Comparison of ENCODE assay signal across 40 cellular contexts in genomic region chr9:16771352-16771751, GRCh38.
"Had no signal": no experiment of that assay in that cellular context is flagged by ENCODE, and none has a peak within 500 bp of the region (broad histone marks: within the 10 kb centered on the region; RNA-seq: fewer than 3 reads in every experiment).

No MANE protein-coding gene starts in this region.

- H3K27me3 Mint-ChIP-seq: activated B cell treated with CpG ODN at 0.5 μM for 24 hours; activated CD4-positive, alpha-beta memory T cell treated with anti-CD3 and anti-CD28 coated beads for 36 hours; activated CD8-positive, alpha-beta memory T cell treated with anti-CD3 and anti-CD28 coated beads, Interleukin-2, amount 10 ng/mL, durations not matched to agents 7 days and 5 days; activated naive CD8-positive, alpha-beta T cell treated with anti-CD3 and anti-CD28 coated beads for 36 hours; activated T-helper 17 cell treated with anti-CD3 and anti-CD28 coated beads, Interleukin-2, amount 50 U/mL, for 72 hours had no signal

- H3K4me3 ChIP-seq: ascending aorta, body of pancreas, breast epithelium had no signal

- FAIRE-seq: RCC 7860 had no signal

- H3K4me1 Mint-ChIP-seq: activated B cell treated with CpG ODN at 0.5 μM for 24 hours; activated CD8-positive, alpha-beta memory T cell treated with anti-CD3 and anti-CD28 coated beads, Interleukin-2, amount 10 ng/mL, durations not matched to agents 7 days and 5 days; activated naive CD8-positive, alpha-beta T cell treated with anti-CD3 and anti-CD28 coated beads for 36 hours; activated T-helper 17 cell treated with anti-CD3 and anti-CD28 coated beads, Interleukin-2, amount 50 U/mL, for 72 hours had no signal

- H3K9me3 Mint-ChIP-seq: activated naive CD8-positive, alpha-beta T cell treated with anti-CD3 and anti-CD28 coated beads for 36 hours had no signal

- DNase-seq: activated B cell treated with CpG ODN at 0.5 μM for 24 hours; activated CD4-positive, alpha-beta memory T cell treated with anti-CD3 and anti-CD28 coated beads for 36 hours; activated CD4-positive, alpha-beta T cell treated with anti-CD3 and anti-CD28 coated beads for 4 hours; activated CD4-positive, alpha-beta T cell treated with anti-CD3 and anti-CD28 coated beads, Interleukin-2, amount 50 U/mL, for 1 hour; activated CD4-positive, CD25-positive, alpha-beta regulatory T cell treated with anti-CD3 and anti-CD28 coated beads, Interleukin-2, amount 50 U/mL, for 72 hours; activated CD8-positive, alpha-beta memory T cell treated with anti-CD3 and anti-CD28 coated beads for 24 hours; activated CD8-positive, alpha-beta memory T cell treated with anti-CD3 and anti-CD28 coated beads, Interleukin-2, amount 10 ng/mL, durations not matched to agents 7 days and 5 days; activated effector memory CD4-positive, alpha-beta T cell treated with anti-CD3 and anti-CD28 coated beads, Interleukin-2, amount 50 U/mL, for 16 hours; activated naive CD4-positive, alpha-beta T cell; activated naive CD4-positive, alpha-beta T cell treated with anti-CD3 and anti-CD28 coated beads, Interleukin-2, amount 50 U/mL, for 16 hours; activated naive CD8-positive, alpha-beta T cell treated with anti-CD3 and anti-CD28 coated beads for 36 hours; activated T-cell treated with anti-CD3 and anti-CD28 coated beads, Interleukin-2, amount 50 U/mL, for 1 hour; activated T-cell treated with anti-CD3 and anti-CD28 coated beads, Interleukin-2, amount 50 U/mL, for 72 hours; amygdala; body of pancreas; caudate nucleus; MM.1S; MV-4-11; NCI-H1092; NCI-H1436 treated with DMSO at 0.1 percent for 48 hours; NCI-H187; NCI-H2029 treated with DMSO at 0.1 percent for 48 hours; NCI-H2107; NCI-H2171; NCI-H510A; NCI-H526; NCI-H748 treated with DMSO at 0.1 percent for 48 hours; NK-92 treated with Interleukin-12 subunit alpha and Interleukin-12 subunit beta, amount 100 ng/mL, for 24 hours; PC-3; SIG-M5; SW 1271; T-helper 1 cell; T1000 had no signal

- H3K36me3 Mint-ChIP-seq: activated CD4-positive, alpha-beta memory T cell treated with anti-CD3 and anti-CD28 coated beads for 36 hours; activated CD8-positive, alpha-beta memory T cell treated with anti-CD3 and anti-CD28 coated beads, Interleukin-2, amount 10 ng/mL, durations not matched to agents 7 days and 5 days; activated naive CD8-positive, alpha-beta T cell treated with anti-CD3 and anti-CD28 coated beads for 36 hours had no signal

- H3K4me1 ChIP-seq: ascending aorta, breast epithelium had no signal

- H3K9me3 ChIP-seq: ascending aorta, body of pancreas, breast epithelium had no signal

- ATAC-seq: activated CD8-positive, alpha-beta memory T cell treated with anti-CD3 and anti-CD28 coated beads, Interleukin-2, amount 10 ng/mL, durations not matched to agents 7 days and 5 days; activated T-cell treated with anti-CD3 and anti-CD28 coated beads, Interleukin-2, amount 50 U/mL, for 72 hours; activated T-helper 17 cell treated with anti-CD3 and anti-CD28 coated beads, Interleukin-2, amount 50 U/mL, for 72 hours; body of pancreas; PC-3; Right ventricle myocardium inferior had no signal

- H3K27ac Mint-ChIP-seq: activated B cell treated with CpG ODN at 0.5 μM for 24 hours; activated CD4-positive, alpha-beta memory T cell treated with anti-CD3 and anti-CD28 coated beads for 36 hours; activated CD8-positive, alpha-beta memory T cell treated with anti-CD3 and anti-CD28 coated beads, Interleukin-2, amount 10 ng/mL, durations not matched to agents 7 days and 5 days; activated naive CD8-positive, alpha-beta T cell treated with anti-CD3 and anti-CD28 coated beads for 36 hours; activated T-cell treated with anti-CD3 and anti-CD28 coated beads, Interleukin-2, amount 50 U/mL, for 72 hours; activated T-helper 17 cell treated with anti-CD3 and anti-CD28 coated beads, Interleukin-2, amount 50 U/mL, for 72 hours had no signal

- H3K9ac ChIP-seq: KMS-11 had no signal

- H3K4me2 ChIP-seq: KMS-11 had no signal

- H3K27me3 ChIP-seq: ascending aorta, body of pancreas, breast epithelium had no signal

- H3K36me3 ChIP-seq: ascending aorta, breast epithelium had no signal

- H3K27ac ChIP-seq: ascending aorta, body of pancreas, breast epithelium, KMS-11, RWPE1 had no signal

- H3K4me3 Mint-ChIP-seq: activated B cell treated with CpG ODN at 0.5 μM for 24 hours; activated CD4-positive, alpha-beta memory T cell treated with anti-CD3 and anti-CD28 coated beads for 36 hours; activated CD8-positive, alpha-beta memory T cell treated with anti-CD3 and anti-CD28 coated beads, Interleukin-2, amount 10 ng/mL, durations not matched to agents 7 days and 5 days; activated naive CD8-positive, alpha-beta T cell treated with anti-CD3 and anti-CD28 coated beads for 36 hours; activated T-cell treated with anti-CD3 and anti-CD28 coated beads, Interleukin-2, amount 50 U/mL, for 72 hours; activated T-helper 17 cell treated with anti-CD3 and anti-CD28 coated beads, Interleukin-2, amount 50 U/mL, for 72 hours had no signal
